In the genomic region with DNA sequence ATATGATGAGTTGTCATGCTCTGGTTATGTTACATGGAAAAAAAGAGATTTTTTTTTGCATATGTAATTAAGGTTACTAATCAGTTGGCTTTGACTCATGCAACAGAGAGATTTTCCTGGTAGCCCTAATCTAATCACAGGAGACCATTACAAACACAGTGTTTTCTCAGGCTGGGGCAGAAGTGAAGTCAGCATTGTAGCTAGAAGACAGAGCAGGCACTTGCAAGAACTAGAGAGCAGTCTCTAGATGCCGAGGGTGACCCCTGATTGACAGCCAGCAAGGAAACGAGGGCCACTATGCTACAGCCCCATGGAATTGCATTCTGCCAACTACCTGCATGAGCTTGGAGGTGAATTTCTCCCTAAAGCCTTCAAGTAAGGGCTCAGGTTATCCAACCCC, we compare ENCODE assay signal across 14 cellular contexts.
DNase-seq lines count a peak whose midpoint lies in the region; ATAC-seq lines count a peak whose summit lies in the region.
"Had no signal": no experiment of that assay in that cellular context is flagged by ENCODE, and none has a peak within 500 bp of the region (broad histone marks: within the 10 kb centered on the region; RNA-seq: fewer than 3 reads in every experiment).

No MANE protein-coding gene starts in this region.

- DNase-seq in activated T-cell treated with anti-CD3 and anti-CD28 coated beads, Interleukin-2, amount 50 U/mL, for 72 hours, result no peak
- no peak for DNase-seq in activated T-cell treated with anti-CD3 and anti-CD28 coated beads, Interleukin-2, amount 50 U/mL, for 48 hours
- DNase-seq in stimulated activated CD4-positive, alpha-beta T cell treated with anti-CD3 and anti-CD28 coated beads, Interleukin-2, amount 100 ng/mL, for 24 hours, result peak; percentile 10 to 19
- DNase-seq in stimulated activated CD4-positive, alpha-beta T cell treated with anti-CD3 and anti-CD28 coated beads, Interleukin-2, amount 100 ng/mL, for 48 hours, result no peak
- no peak for DNase-seq in activated T-helper 2 cell treated with anti-CD3 and anti-CD28 coated beads, Interferon-gamma antibody, Interleukin-2, Interleukin-4, amounts not matched to agents 10 μg/mL and 5 μg/mL and 100 μg/mL, durations not matched to agents 14 hours and 24 hours and 36 hours (ENCODE audit: low spot score)
- DNase-seq in NCI-H774 (lab: John Stamatoyannopoulos, UW) (no peak), iPS-NIHi11 (ENCODE audit: low spot score) (no peak)
- DNase-seq: Calu3; CD8-positive, alpha-beta T cell; H9; NCI-H1417; NCI-H187 treated with DMSO at 0.1 percent for 48 hours; NCI-H226; NCI-H524 had no signal

- peaks cover 4 to 10% of the 10 kb centered on the region in 2 donors for H3K36me3 Mint-ChIP-seq in activated T-cell treated with anti-CD3 and anti-CD28 coated beads, Interleukin-2, amount 50 U/mL, for 72 hours (ENCODE audit: insufficient read depth in 2 of 2)
- peaks cover 53% of the 10 kb centered on the region for H3K36me3 Mint-ChIP-seq in activated T-helper 2 cell treated with anti-CD3 and anti-CD28 coated beads, Interferon-gamma antibody, Interleukin-2, Interleukin-4, amounts not matched to agents 10 μg/mL and 5 μg/mL and 100 μg/mL, durations not matched to agents 14 hours and 24 hours and 36 hours (ENCODE audit: low read depth)

- peak; percentile 25 to 37 for ATAC-seq in activated T-cell treated with anti-CD3 and anti-CD28 coated beads, Interleukin-2, amount 50 U/mL, for 72 hours (replicated peaks in 1 of 2)
- ATAC-seq: CD8-positive, alpha-beta T cell had no signal

- H3K4me3 Mint-ChIP-seq in activated T-cell treated with anti-CD3 and anti-CD28 coated beads, Interleukin-2, amount 50 U/mL, for 72 hours, result no peak overlapping the region
- no peak overlapping the region for H3K4me3 Mint-ChIP-seq in activated T-helper 2 cell treated with anti-CD3 and anti-CD28 coated beads, Interferon-gamma antibody, Interleukin-2, Interleukin-4, amounts not matched to agents 10 μg/mL and 5 μg/mL and 100 μg/mL, durations not matched to agents 14 hours and 24 hours and 36 hours (ENCODE audit: low read depth)
- H3K4me3 Mint-ChIP-seq: CD8-positive, alpha-beta T cell; H9 had no signal

- no peak overlapping the region for H3K27ac Mint-ChIP-seq in activated T-cell treated with anti-CD3 and anti-CD28 coated beads, Interleukin-2, amount 50 U/mL, for 72 hours
- H3K27ac Mint-ChIP-seq in activated T-helper 2 cell treated with anti-CD3 and anti-CD28 coated beads, Interferon-gamma antibody, Interleukin-2, Interleukin-4, amounts not matched to agents 10 μg/mL and 5 μg/mL and 100 μg/mL, durations not matched to agents 14 hours and 24 hours and 36 hours, result peak overlapping the region; percentile 47
- H3K27ac Mint-ChIP-seq: H9 had no signal

- H3K4me1 Mint-ChIP-seq in activated T-cell treated with anti-CD3 and anti-CD28 coated beads, Interleukin-2, amount 50 U/mL, for 72 hours (ENCODE audit: low read depth), result peaks cover 55% of the 10 kb centered on the region
- H3K4me1 Mint-ChIP-seq in activated T-helper 2 cell treated with anti-CD3 and anti-CD28 coated beads, Interferon-gamma antibody, Interleukin-2, Interleukin-4, amounts not matched to agents 10 μg/mL and 5 μg/mL and 100 μg/mL, durations not matched to agents 14 hours and 24 hours and 36 hours (ENCODE audit: low read depth), result peaks cover 52% of the 10 kb centered on the region
- H3K4me1 Mint-ChIP-seq: H9 had no signal

- no peaks in the 10 kb centered on the region for H3K27me3 Mint-ChIP-seq in activated T-cell treated with anti-CD3 and anti-CD28 coated beads, Interleukin-2, amount 50 U/mL, for 72 hours (ENCODE audit: low read depth)
- no peaks in the 10 kb centered on the region for H3K27me3 Mint-ChIP-seq in activated T-helper 2 cell treated with anti-CD3 and anti-CD28 coated beads, Interferon-gamma antibody, Interleukin-2, Interleukin-4, amounts not matched to agents 10 μg/mL and 5 μg/mL and 100 μg/mL, durations not matched to agents 14 hours and 24 hours and 36 hours (ENCODE audit: low read depth)

- H3K9me3 Mint-ChIP-seq in activated T-cell treated with anti-CD3 and anti-CD28 coated beads, Interleukin-2, amount 50 U/mL, for 72 hours, result peaks cover 3 to 8% of the 10 kb centered on the region in 2 donors
- no peaks in the 10 kb centered on the region for H3K9me3 Mint-ChIP-seq in activated T-helper 2 cell treated with anti-CD3 and anti-CD28 coated beads, Interferon-gamma antibody, Interleukin-2, Interleukin-4, amounts not matched to agents 10 μg/mL and 5 μg/mL and 100 μg/mL, durations not matched to agents 14 hours and 24 hours and 36 hours
- H3K9me3 Mint-ChIP-seq: CD8-positive, alpha-beta T cell had no signal

- intact Hi-C loops in activated T-helper 2 cell treated with anti-CD3 and anti-CD28 coated beads, Interferon-gamma antibody, Interleukin-2, Interleukin-4, amounts not matched to agents 10 μg/mL and 5 μg/mL and 100 μg/mL, durations not matched to agents 14 hours and 24 hours and 36 hours (cut with micrococcal nuclease), result loop anchor here (2.0 kb wide), 1 partner anchor 31 kb away; no protein-coding TSS in a partner anchor

Comparison
In these comparisons a context has a peak if more than half of its experiments do, and no peak if none do; other contexts are left out.
1. DNase-seq: peak in stimulated activated CD4-positive, alpha-beta T cell treated with anti-CD3 and anti-CD28 coated beads, Interleukin-2, amount 100 ng/mL, for 24 hours (2 of 2); none in activated T-cell treated with anti-CD3 and anti-CD28 coated beads, Interleukin-2, amount 50 U/mL, for 72 hours (0 of 2), activated T-cell treated with anti-CD3 and anti-CD28 coated beads, Interleukin-2, amount 50 U/mL, for 48 hours (0 of 2), stimulated activated CD4-positive, alpha-beta T cell treated with anti-CD3 and anti-CD28 coated beads, Interleukin-2, amount 100 ng/mL, for 48 hours (0 of 2), activated T-helper 2 cell treated with anti-CD3 and anti-CD28 coated beads, Interferon-gamma antibody, Interleukin-2, Interleukin-4, amounts not matched to agents 10 μg/mL and 5 μg/mL and 100 μg/mL, durations not matched to agents 14 hours and 24 hours and 36 hours (single experiment), NCI-H774 (single experiment) and iPS-NIHi11 (single experiment).